Comparison of ENCODE assay signal across 21 cellular contexts in the genomic region with DNA sequence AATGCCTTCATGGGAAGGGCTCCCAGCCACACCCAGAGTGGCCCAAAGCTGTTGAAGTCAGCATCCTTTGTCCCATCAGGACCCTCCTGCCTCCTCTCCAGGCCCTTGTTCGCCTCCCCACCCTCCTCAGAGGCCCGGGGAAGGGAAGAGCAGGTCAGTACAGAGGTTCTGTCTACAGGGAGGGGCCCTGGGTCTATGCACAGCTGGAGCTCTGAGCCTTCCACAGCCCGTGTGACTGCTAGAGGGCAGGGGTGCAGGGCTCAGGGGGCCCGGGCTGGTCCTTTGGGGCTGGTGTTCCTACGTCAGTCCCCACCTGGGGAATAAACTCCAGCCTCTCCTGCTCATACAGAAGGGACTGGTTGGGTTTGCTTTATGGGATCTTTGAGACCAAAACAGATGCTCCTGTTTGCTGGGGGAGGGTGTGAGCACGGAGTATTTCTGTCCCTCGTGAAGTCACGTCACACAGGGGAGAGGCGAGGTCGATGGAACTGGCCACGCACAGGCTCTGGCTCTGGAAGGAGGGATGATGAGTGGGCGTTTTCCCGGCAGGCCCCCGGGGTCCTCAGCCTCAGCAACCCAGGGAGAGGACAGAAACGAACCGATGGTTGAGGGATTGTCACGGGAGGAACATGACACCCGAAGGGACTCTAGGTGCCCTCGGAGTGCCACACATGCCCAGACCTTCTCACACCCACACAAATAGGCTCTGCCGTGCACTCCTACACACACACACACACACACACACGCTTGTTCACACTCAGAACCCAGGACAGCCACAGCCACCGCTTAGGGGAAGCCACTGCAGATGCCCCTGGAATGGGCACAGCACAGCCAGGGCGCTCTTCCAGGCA. TPM values are rescaled to one million over a fixed set of nuclear protein-coding genes. Genes with fewer than 3 reads are reported as not detected.
DNase-seq lines count a peak whose midpoint lies in the region; ATAC-seq and TF ChIP-seq lines count a peak whose summit lies in the region.
"Had no signal": no experiment of that assay in that cellular context is flagged by ENCODE, and none has a peak within 500 bp of the region (broad histone marks: within the 10 kb centered on the region; RNA-seq: fewer than 3 reads in every experiment).

No MANE protein-coding gene starts in this region.

- H3K9me3 ChIP-seq in Panc1 (ENCODE audit: control insufficient read depth, insufficient read depth, low read depth, low read length) = no peaks in the 10 kb centered on the region
- H3K9me3 ChIP-seq in subcutaneous abdominal adipose tissue (ENCODE audit: control insufficient read depth in 5 of 5, low read length in 5 of 5) = no peaks in the 10 kb centered on the region
- H3K9me3 ChIP-seq: SJSA1 had no signal

- H3K27me3 Mint-ChIP-seq in nephron progenitor cell (ENCODE audit: low read depth, poor library complexity) = peaks cover 37% of the 10 kb centered on the region

- ATAC-seq in Right ventricle myocardium superior (ENCODE audit: poor library complexity) (peak; percentile 65), Panc1 (peak; percentile 26; the same call in 1 of the 2 replicates)
- ATAC-seq: GM12878 had no signal

- no peak overlapping the region for H3K4me3 Mint-ChIP-seq in nephron progenitor cell
- H3K4me3 Mint-ChIP-seq: CD8-positive, alpha-beta memory T cell; GM23338 had no signal

- no TSS peak for BruUV-seq in Panc1 (replicated peaks; lab: Mats Ljungman, UMichigan)

- DNase-seq in Right ventricle myocardium superior = no peak
- no peak for DNase-seq in cardiac septum (ENCODE audit: low spot score)
- no peak for DNase-seq in Panc1 (ENCODE audit: low read depth, low spot score)
- no peak for DNase-seq in nephron progenitor cell
- DNase-seq in NCI-H1092 treated with DMSO at 0.1 percent for 48 hours (lab: John Stamatoyannopoulos, UW) = no peak
- no peak for DNase-seq in NCI-H524 treated with DMSO at 0.1 percent for 48 hours (lab: John Stamatoyannopoulos, UW)
- DNase-seq: C1 segment of cervical spinal cord; CD8-positive, alpha-beta memory T cell; DMS53; EL; MV-4-11; NCI-H1417; NCI-H187 treated with DMSO at 0.1 percent for 48 hours; NCI-H2227 treated with DMSO at 0.1 percent for 48 hours; NCI-H524 had no signal

- no peaks in the 10 kb centered on the region for H3K27me3 ChIP-seq in Panc1 (ENCODE audit: control insufficient read depth, insufficient read depth, low read length)
- peaks cover 0 to 21% (median 11%) of the 10 kb centered on the region in 5 donors for H3K27me3 ChIP-seq in subcutaneous abdominal adipose tissue (ENCODE audit: control insufficient read depth in 5 of 5, insufficient read depth in 4 of 5, low read length in 5 of 5)

- H3K4me1 Mint-ChIP-seq in nephron progenitor cell = peaks cover 47% of the 10 kb centered on the region

- H3K4me1 ChIP-seq in Panc1 (ENCODE audit: control insufficient read depth, insufficient read depth, low read length) (no peaks in the 10 kb centered on the region), subcutaneous abdominal adipose tissue (ENCODE audit: control insufficient read depth in 5 of 5, insufficient read depth in 5 of 5, low read length in 5 of 5) (peaks cover 0 to 63% (median 49%) of the 10 kb centered on the region in 5 donors)
- H3K4me1 ChIP-seq: SJSA1 had no signal

- intact Hi-C loops in Right ventricle myocardium superior (cut with DNase I) = no loop called here
- intact Hi-C loops in cardiac septum (cut with DNase I) = no loop called here
- intact Hi-C loops in Panc1 (cut with micrococcal nuclease; ENCODE audit: unreplicated experiment) = no loop called here

- H3K9ac ChIP-seq in subcutaneous abdominal adipose tissue (ENCODE audit: low read length in 5 of 5) = no peak overlapping the region
- H3K9ac ChIP-seq: KMS-11 had no signal

- H3K27ac ChIP-seq in Panc1 (ENCODE audit: low read length) = no peak overlapping the region
- peak overlapping the region; percentile 72 for H3K27ac ChIP-seq in subcutaneous abdominal adipose tissue (ENCODE audit: low read depth, low read length)
- H3K27ac ChIP-seq: KMS-11, SJSA1 had no signal

- no peaks in the 10 kb centered on the region for H3K36me3 Mint-ChIP-seq in nephron progenitor cell (ENCODE audit: low read depth)
- H3K36me3 Mint-ChIP-seq: CD8-positive, alpha-beta memory T cell had no signal

- TF ChIP-seq CTCF in Panc1 (IDR thresholded peaks at IDR 0.05) = no peak
- TF ChIP-seq CTCF in nephron progenitor cell (IDR thresholded peaks at IDR 0.05) = no peak

- POLR2A ChIA-PET in Panc1 (lab: Charles Lee) = no interaction called here

- in situ Hi-C loops in Panc1 (cut with HindIII; ENCODE audit: low pct_unique_long_range_greater_than_20kb, low sequenced_read_pairs) = no loop called here

- peak overlapping the region; percentile 71 for H3K27ac Mint-ChIP-seq in nephron progenitor cell
- H3K27ac Mint-ChIP-seq: GM23338 had no signal

- H3K36me3 ChIP-seq in Panc1 (ENCODE audit: control insufficient read depth, insufficient read depth, low read length) = no peaks in the 10 kb centered on the region
- H3K36me3 ChIP-seq in subcutaneous abdominal adipose tissue (ENCODE audit: control insufficient read depth in 5 of 5, insufficient read depth in 5 of 5, low read length in 5 of 5) = peaks cover 0 to 39% (median 21%) of the 10 kb centered on the region in 5 donors
- H3K36me3 ChIP-seq: SJSA1 had no signal

- H3K4me3 ChIP-seq in Panc1 (ENCODE audit: low read depth in 2 of 2, low read length in 2 of 2) (no peak overlapping the region), subcutaneous abdominal adipose tissue (ENCODE audit: low read depth in 1 of 5, low read length in 5 of 5) (peak overlapping the region in 1 of 5 donors; percentile 22)
- H3K4me3 ChIP-seq: GM12878, GM23338, SJSA1 had no signal

- CTCF ChIA-PET in Panc1 (lab: Charles Lee) = interaction anchor here (0.7 kb wide), 1 partner anchor 500 kb away, joined by 3 read pairs; no protein-coding TSS in a partner anchor

- H3K9me3 Mint-ChIP-seq in nephron progenitor cell = no peaks in the 10 kb centered on the region
- H3K9me3 Mint-ChIP-seq: CD8-positive, alpha-beta memory T cell; GM23338 had no signal

RNA-seq across cellular contexts. Expression of a gene that starts 20.5 kb away (rescaled TPM):
- 0.97 TPM for total RNA-seq in Right ventricle myocardium superior
- 0.65 TPM for total RNA-seq in cardiac septum
- not detected for total RNA-seq in Panc1 (2021; ENCODE audit: unreplicated experiment)
- polyA plus RNA-seq in Panc1 (2012; ENCODE audit: insufficient read length) = not detected
- total RNA-seq: A673; CD8-positive, alpha-beta memory T cell; GM12878; GM23338; SJSA1 had no signal
- polyA plus RNA-seq: CD8-positive, alpha-beta memory T cell; GM12878; GM23338 had no signal

RNA-seq across cellular contexts. Expression of a gene that starts 29.7 kb away (rescaled TPM):
- total RNA-seq in Right ventricle myocardium superior = not detected
- total RNA-seq in cardiac septum = not detected
- 0.21 TPM for total RNA-seq in Panc1 (2021; ENCODE audit: unreplicated experiment)
- polyA plus RNA-seq in Panc1 (2012; ENCODE audit: insufficient read length) = not detected
- total RNA-seq: A673; CD8-positive, alpha-beta memory T cell; GM12878; SJSA1 had no signal
- polyA plus RNA-seq: CD8-positive, alpha-beta memory T cell; GM12878 had no signal
